Comparison of ENCODE assay signal across 16 cellular contexts in genomic region chr5:141966275-141966962, GRCh38. TPM values are rescaled to one million over a fixed set of nuclear protein-coding genes. Genes with fewer than 3 reads are reported as not detected.
DNase-seq lines count a peak whose midpoint lies in the region; ATAC-seq, FAIRE-seq and TF ChIP-seq lines count a peak whose summit lies in the region.
"Had no signal": no experiment of that assay in that cellular context is flagged by ENCODE, and none has a peak within 500 bp of the region (broad histone marks: within the 10 kb centered on the region; RNA-seq: fewer than 3 reads in every experiment).

No MANE protein-coding gene starts in this region.

- intact Hi-C loops in OCI-LY7 (cut with micrococcal nuclease; ENCODE audit: unreplicated experiment) (no loop called here), K562 (cut with micrococcal nuclease) (loop anchor here (10.0 kb wide), 3 partner anchors 152 to 302 kb away; no protein-coding TSS in a partner anchor), right lobe of liver (cut with DNase I) (no loop called here)

- H3K9me1 ChIP-seq in K562 (ENCODE audit: control insufficient read depth, insufficient read depth, low read length): no peaks in the 10 kb centered on the region

- H3K4me2 ChIP-seq in OCI-LY7 (ENCODE audit: low read length) (peak overlapping the region; percentile 92), K562 (ENCODE audit: insufficient read depth, low read length) (no peak overlapping the region)
- H3K4me2 ChIP-seq: A549 had no signal

- POLR2A ChIA-PET in OCI-LY7 (lab: Charles Lee) (interaction anchor here (4.7 kb wide), 1 partner anchor 44 kb away, joined by 29 read pairs; the partner anchor contains the start of gene DELE1), K562 (lab: Yijun Ruan, JAX) (no interaction called here)

- ATAC-seq in K562 (no peak), right lobe of liver (peak; percentile 26 to 45 (median 36)), GM19455 (IDR thresholded peaks at IDR 0.05; ENCODE audit: unreplicated experiment) (no peak), GM19324 (IDR thresholded peaks at IDR 0.05; ENCODE audit: low FRiP score, unreplicated experiment) (no peak)
- ATAC-seq: A549 had no signal

- TF ChIP-seq CTCF in OCI-LY7 (conservative IDR thresholded peaks at IDR 0.05; ENCODE audit: low read length): no peak
- TF ChIP-seq CTCF in K562 (IDR thresholded peaks at IDR 0.05 in 2 of 3, conservative IDR thresholded peaks at IDR 0.05 in 1 of 3; ENCODE audit: insufficient read depth in 2 of 3, low read depth in 1 of 3, low read length in 3 of 3): no peak
- no peak for TF ChIP-seq CTCF in right lobe of liver (IDR thresholded peaks at IDR 0.05)

- DNase-seq in OCI-LY7 (ENCODE audit: low spot score) (no peak), K562 (ENCODE audit: extremely low read depth in 1 of 4, low spot score in 3 of 4) (no peak), right lobe of liver (no peak), H54 (ENCODE audit: insufficient read length, low spot score) (no peak), H7 (no peak)
- DNase-seq: BE2C; CD4-positive, alpha-beta memory T cell; DMS79; GM23248; H9 had no signal

- H3K4me1 ChIP-seq in OCI-LY7 (ENCODE audit: insufficient read depth, low read length, poor library complexity, severe bottlenecking) (peaks cover 54% of the 10 kb centered on the region), K562 (replicated peaks in 1 of 2; ENCODE audit: control insufficient read depth in 2 of 2, insufficient read depth in 2 of 2, low read length in 2 of 2) (peaks cover 9 to 14% of the 10 kb centered on the region in 2 experiments; a peak in 4 of 5 replicates), right lobe of liver (peaks cover 0 to 19% (median 11%) of the 10 kb centered on the region in 4 donors)

- H4K20me1 ChIP-seq in OCI-LY7 (ENCODE audit: insufficient read depth, low read length) (no peaks in the 10 kb centered on the region), K562 (replicated peaks; ENCODE audit: control insufficient read depth, insufficient read depth, low read length) (no peaks in the 10 kb centered on the region)

- in situ Hi-C loops in K562 (cut with MboI): no loop called here

- H3K9me3 ChIP-seq in OCI-LY7 (ENCODE audit: low read length) (no peaks in the 10 kb centered on the region), K562 (replicated peaks; ENCODE audit: control insufficient read depth, insufficient read depth, low read depth, low read length) (no peaks in the 10 kb centered on the region), right lobe of liver (no peaks in the 10 kb centered on the region)
- H3K9me3 ChIP-seq: A549, BE2C had no signal

- H3K9ac ChIP-seq in K562 (ENCODE audit: insufficient read depth in 1 of 2, low read depth in 2 of 2, low read length in 2 of 2): no peak overlapping the region
- H3K9ac ChIP-seq: GM23248 had no signal

- H3K36me3 ChIP-seq in OCI-LY7 (ENCODE audit: insufficient read depth, low read length) (peaks cover 5% of the 10 kb centered on the region), K562 (ENCODE audit: control insufficient read depth, insufficient read depth, low read length) (peaks cover 7% of the 10 kb centered on the region; the same call in 1 of the 3 replicates), right lobe of liver (no peaks in the 10 kb centered on the region), H7 (replicated peaks; ENCODE audit: control insufficient read depth, insufficient read depth, low read length) (no peaks in the 10 kb centered on the region)

- TF ChIP-seq POLR2A in K562 (conservative IDR thresholded peaks at IDR 0.05) (no peak), right lobe of liver (IDR thresholded peaks at IDR 0.05) (peak; percentile 35), H54 (IDR thresholded peaks at IDR 0.05; ENCODE audit: low read depth, low read length) (no peak)

- no peak for TF ChIP-seq RAD21 in K562 (CRISPR knock-in tag; conservative IDR thresholded peaks at IDR 0.05 in 1 of 2, IDR thresholded peaks at IDR 0.05 in 1 of 2)

- peak overlapping the region; percentile 97 for H2AFZ ChIP-seq in OCI-LY7 (ENCODE audit: low read length)
- H2AFZ ChIP-seq in K562 (ENCODE audit: low read depth, low read length): peak overlapping the region; percentile 46; the same call in 1 of the 2 replicates
- H2AFZ ChIP-seq: GM23248 had no signal

- FAIRE-seq in K562 (lab: Jason Lieb, UNC) (no peak), H54 (lab: Jason Lieb, UNC) (no peak)
- FAIRE-seq: A549 had no signal

- H3K27me3 ChIP-seq in K562 (ENCODE audit: control insufficient read depth in 2 of 2, insufficient read depth in 2 of 2, low read length in 2 of 2): no peaks in the 10 kb centered on the region
- no peaks in the 10 kb centered on the region for H3K27me3 ChIP-seq in right lobe of liver
- no peaks in the 10 kb centered on the region for H3K27me3 ChIP-seq in H7 (ENCODE audit: control insufficient read depth, insufficient read depth, low read length)
- H3K27me3 ChIP-seq: BE2C had no signal

- WGBS in K562 (ENCODE audit: insufficient coverage, low coverage, missing lambda C conversion rate): 47% methylated on average over 4 of the region's 4 CpGs
- WGBS in right lobe of liver (ENCODE audit: insufficient coverage, low coverage, low lambda C conversion rate, missing lambda C conversion rate): 31% methylated on average over 4 of the region's 4 CpGs

- TF ChIP-seq EP300 in K562 (IDR thresholded peaks at IDR 0.05; ENCODE audit: low read length): no peak

- CTCF ChIA-PET in OCI-LY7 (lab: Charles Lee; ENCODE audit: unreplicated experiment) (no interaction called here), K562 (lab: Yijun Ruan, JAX; ENCODE audit: low intra/inter-chr PET ratio) (interaction anchor here (0.7 kb wide), 1 partner anchor 25 kb away, joined by 4 read pairs; no protein-coding TSS in a partner anchor)

- no TSS peak for BruUV-seq in OCI-LY7 (replicated peaks; lab: Mats Ljungman, UMichigan)
- BruUV-seq in K562 (replicated peaks; lab: Mats Ljungman, UMichigan): no TSS peak

- H3K4me3 ChIP-seq in OCI-LY7 (ENCODE audit: low read depth, low read length, poor library complexity, severe bottlenecking) (peak overlapping the region; percentile 87), K562 (no peak overlapping the region), right lobe of liver (peak overlapping the region; percentile 5 to 73 (median 35)), H7 (ENCODE audit: insufficient read depth, low read depth, low read length) (no peak overlapping the region)
- H3K4me3 ChIP-seq: A549, GM23248 had no signal

- peak overlapping the region; percentile 99 for H3K27ac ChIP-seq in OCI-LY7 (ENCODE audit: low read depth, low read length, poor library complexity, severe bottlenecking)
- no peak overlapping the region for H3K27ac ChIP-seq in K562 (ENCODE audit: extremely low read depth, low read depth, low read length)
- H3K27ac ChIP-seq in right lobe of liver: peak overlapping the region in 2 of 3 donors; percentile 66 to 87
- H3K27ac ChIP-seq: A549, C4-2B, GM23248 had no signal

- H3K79me2 ChIP-seq in OCI-LY7 (ENCODE audit: insufficient read depth, low read depth, low read length): peaks cover 23% of the 10 kb centered on the region
- peaks cover 24% of the 10 kb centered on the region for H3K79me2 ChIP-seq in K562 (ENCODE audit: control insufficient read depth, insufficient read depth, low read length)

- no peaks in the 10 kb centered on the region for H3K9me2 ChIP-seq in OCI-LY7 (ENCODE audit: insufficient read depth, low read length)

RNA-seq across cellular contexts. Expression of gene RNF14, which starts 2.5 kb away (rescaled TPM):
- total RNA-seq in OCI-LY7 (2014; rRNA removed; shearing (Covaris generic)): 23.7 and 31.7 TPM in 2 replicates
- total RNA-seq in OCI-LY7 (2022): 41.1 and 41.9 TPM in 2 replicates
- total RNA-seq in K562 (2011; cell fraction: chromatin; rRNA removed; ENCODE audit: low replicate concordance): 48.4 and 50.0 TPM in 2 replicates
- total RNA-seq in K562 (2011; cell fraction: nucleolus; rRNA removed): 25.0 and 27.0 TPM in 2 replicates
- 37.1 and 41.4 TPM in 2 replicates for total RNA-seq in K562 (2011; cell fraction: nucleoplasm; rRNA removed)
- total RNA-seq in K562 (2014; rRNA removed): 36.3 and 49.4 TPM in 2 replicates
- 96.0 and 113 TPM in 2 replicates for total RNA-seq in K562 (2014; rRNA removed; fragmentation: Illumina TruSeq; extraction: Trizol)
- total RNA-seq in K562 (2015; rRNA removed; fragmentation: Illumina TruSeq; extraction: Trizol): 63.5 and 65.7 TPM in 2 replicates
- total RNA-seq in K562 (2021): 71.5 and 72.9 TPM in 2 replicates
- 40.2 and 75.1 TPM in 2 replicates for polyA plus RNA-seq in K562 (2011; rRNA removed)
- polyA plus RNA-seq in K562 (2011; cell fraction: cytosol; rRNA removed): 27.5 and 29.4 TPM in 2 replicates
- 31.7 and 39.3 TPM in 2 replicates for polyA plus RNA-seq in K562 (2011; cell fraction: nucleus; rRNA removed)
- 71.4 and 72.1 TPM in 2 replicates for polyA plus RNA-seq in K562 (2012)
- polyA plus RNA-seq in K562 (2014; fragmentation: Illumina TruSeq; extraction: Trizol): 91.6 and 94.7 TPM in 2 replicates
- polyA plus RNA-seq in K562 (2014; fragmentation: Nextera tagmentation; extraction: Ambion mirVana): 100 to 1,000 TPM; 100 to 140 TPM
- polyA plus RNA-seq in K562 (2014; rRNA removed): 38.1 and 41.4 TPM in 2 replicates
- 49.8 and 68.3 TPM in 2 replicates for polyA minus RNA-seq in K562 (2011; rRNA and poly(A)+ RNA removed)
- 27.7 and 44.4 TPM in 2 replicates for polyA minus RNA-seq in K562 (2011; cell fraction: cytosol; rRNA and poly(A)+ RNA removed)
- polyA minus RNA-seq in K562 (2011; cell fraction: nucleus; rRNA and poly(A)+ RNA removed): 20.3 and 28.5 TPM in 2 replicates
- total RNA-seq in right lobe of liver: 10 to 100 TPM; 34.8 to 54.8 (median 41.8) TPM
- 52.3 and 55.3 TPM in 2 replicates for total RNA-seq in H7 (2014; rRNA removed; shearing (Covaris generic))

RNA-seq across cellular contexts. Expression of gene PCDH12, which starts 8.4 kb away (rescaled TPM):
- 0.03 TPM in 1 of 2 replicates, not detected in the other for total RNA-seq in OCI-LY7 (2014; rRNA removed; shearing (Covaris generic))
- total RNA-seq in OCI-LY7 (2022): not detected in 2 replicates
- total RNA-seq in K562 (2011; cell fraction: chromatin; rRNA removed; ENCODE audit: low replicate concordance): not detected in 2 replicates
- under 0.01 TPM in 1 of 2 replicates, not detected in the other for total RNA-seq in K562 (2011; cell fraction: nucleolus; rRNA removed)
- not detected in 2 replicates for total RNA-seq in K562 (2011; cell fraction: nucleoplasm; rRNA removed)
- 0.04 TPM in 1 of 2 replicates, not detected in the other for total RNA-seq in K562 (2014; rRNA removed)
- 0.03 TPM in 1 of 2 replicates, not detected in the other for total RNA-seq in K562 (2014; rRNA removed; fragmentation: Illumina TruSeq; extraction: Trizol)
- total RNA-seq in K562 (2015; rRNA removed; fragmentation: Illumina TruSeq; extraction: Trizol): not detected in 2 replicates
- total RNA-seq in K562 (2021): 0.04 TPM in 1 of 2 replicates, not detected in the other
- not detected in 2 replicates for polyA plus RNA-seq in K562 (2011; rRNA removed)
- polyA plus RNA-seq in K562 (2011; cell fraction: cytosol; rRNA removed): under 0.01 TPM in 1 of 2 replicates, not detected in the other
- not detected in 2 replicates for polyA plus RNA-seq in K562 (2011; cell fraction: nucleus; rRNA removed)
- 0.03 and 0.79 TPM in 2 replicates for polyA plus RNA-seq in K562 (2012)
- polyA plus RNA-seq in K562 (2014; fragmentation: Illumina TruSeq; extraction: Trizol): 0.01 and 0.03 TPM in 2 replicates
- under 1 TPM; 0.01 TPM for polyA plus RNA-seq in K562 (2014; fragmentation: Nextera tagmentation; extraction: Ambion mirVana)
- 0.01 TPM in 1 of 2 replicates, not detected in the other for polyA plus RNA-seq in K562 (2014; rRNA removed)
- not detected in 2 replicates for polyA minus RNA-seq in K562 (2011; rRNA and poly(A)+ RNA removed)
- polyA minus RNA-seq in K562 (2011; cell fraction: cytosol; rRNA and poly(A)+ RNA removed): not detected in 2 replicates
- polyA minus RNA-seq in K562 (2011; cell fraction: nucleus; rRNA and poly(A)+ RNA removed): not detected in 2 replicates
- 1 to 10 TPM; 1.5 to 4.4 (median 1.9) TPM for total RNA-seq in right lobe of liver
- total RNA-seq in H7 (2014; rRNA removed; shearing (Covaris generic)): 0.10 TPM in 1 of 2 replicates, not detected in the other
- total RNA-seq: CD4-positive, alpha-beta memory T cell; G401; GM23248; H9 had no signal
- polyA plus RNA-seq: A549, AG04450 had no signal

RNA-seq across cellular contexts. Expression of gene DELE1, which starts 42.7 kb away (rescaled TPM):
- 67.9 and 81.2 TPM in 2 replicates for total RNA-seq in OCI-LY7 (2014; rRNA removed; shearing (Covaris generic))
- total RNA-seq in OCI-LY7 (2022) (78.5 and 89.4 TPM in 2 replicates), K562 (2014; rRNA removed) (48.5 and 49.8 TPM in 2 replicates), K562 (2014; rRNA removed; fragmentation: Illumina TruSeq; extraction: Trizol) (29.2 and 34.0 TPM in 2 replicates), K562 (2015; rRNA removed; fragmentation: Illumina TruSeq; extraction: Trizol) (42.6 and 51.5 TPM in 2 replicates), K562 (2021) (64.7 and 68.8 TPM in 2 replicates), right lobe of liver (10 to 100 TPM; 39.4 to 57.9 (median 43.8) TPM)
- total RNA-seq in K562 (2011; cell fraction: chromatin; rRNA removed; ENCODE audit: low replicate concordance): 104 and 158 TPM in 2 replicates
- 66.7 and 84.5 TPM in 2 replicates for total RNA-seq in K562 (2011; cell fraction: nucleolus; rRNA removed)
- 76.9 and 103 TPM in 2 replicates for total RNA-seq in K562 (2011; cell fraction: nucleoplasm; rRNA removed)
- polyA plus RNA-seq in K562 (2011; rRNA removed) (73.0 and 100.0 TPM in 2 replicates), K562 (2014; fragmentation: Illumina TruSeq; extraction: Trizol) (62.7 and 65.1 TPM in 2 replicates), K562 (2014; fragmentation: Nextera tagmentation; extraction: Ambion mirVana) (10 to 100 TPM; 16.6 to 37.6 TPM), K562 (2014; rRNA removed) (66.3 and 74.4 TPM in 2 replicates)
- 72.9 and 97.6 TPM in 2 replicates for polyA plus RNA-seq in K562 (2011; cell fraction: cytosol; rRNA removed)
- 309 and 379 TPM in 2 replicates for polyA plus RNA-seq in K562 (2011; cell fraction: nucleus; rRNA removed)
- 49.1 and 105 TPM in 2 replicates for polyA plus RNA-seq in K562 (2012)
- polyA minus RNA-seq in K562 (2011; rRNA and poly(A)+ RNA removed): 30.3 and 39.6 TPM in 2 replicates
- polyA minus RNA-seq in K562 (2011; cell fraction: cytosol; rRNA and poly(A)+ RNA removed): 32.1 and 33.3 TPM in 2 replicates
- 47.8 and 79.8 TPM in 2 replicates for polyA minus RNA-seq in K562 (2011; cell fraction: nucleus; rRNA and poly(A)+ RNA removed)
- total RNA-seq in H7 (2014; rRNA removed; shearing (Covaris generic)): 61.7 and 83.1 TPM in 2 replicates

RNA-seq across cellular contexts. Expression of gene GNPDA1, which starts 46.4 kb away (rescaled TPM):
- total RNA-seq in OCI-LY7 (2014; rRNA removed; shearing (Covaris generic)): 20.2 and 22.9 TPM in 2 replicates
- total RNA-seq in OCI-LY7 (2022) (23.1 and 24.1 TPM in 2 replicates), K562 (2014; rRNA removed) (26.4 and 35.6 TPM in 2 replicates), K562 (2014; rRNA removed; fragmentation: Illumina TruSeq; extraction: Trizol) (50.2 and 52.2 TPM in 2 replicates), K562 (2015; rRNA removed; fragmentation: Illumina TruSeq; extraction: Trizol) (52.2 and 55.2 TPM in 2 replicates), K562 (2021) (36.6 and 40.2 TPM in 2 replicates), right lobe of liver (10 to 100 TPM in 4 of 6 experiments, 1 to 10 TPM in 2; 6.3 to 22.1 (median 14.9) TPM)
- 19.7 and 24.1 TPM in 2 replicates for total RNA-seq in K562 (2011; cell fraction: chromatin; rRNA removed; ENCODE audit: low replicate concordance)
- total RNA-seq in K562 (2011; cell fraction: nucleolus; rRNA removed): 17.4 and 22.8 TPM in 2 replicates
- total RNA-seq in K562 (2011; cell fraction: nucleoplasm; rRNA removed): 17.6 and 18.1 TPM in 2 replicates
- polyA plus RNA-seq in K562 (2011; rRNA removed) (11.6 and 14.1 TPM in 2 replicates), K562 (2014; fragmentation: Illumina TruSeq; extraction: Trizol) (46.2 and 64.1 TPM in 2 replicates), K562 (2014; fragmentation: Nextera tagmentation; extraction: Ambion mirVana) (100 to 1,000 TPM; 119 to 145 TPM), K562 (2014; rRNA removed) (33.7 and 34.6 TPM in 2 replicates)
- 15.5 and 20.6 TPM in 2 replicates for polyA plus RNA-seq in K562 (2011; cell fraction: cytosol; rRNA removed)
- polyA plus RNA-seq in K562 (2011; cell fraction: nucleus; rRNA removed): 20.8 and 22.1 TPM in 2 replicates
- polyA plus RNA-seq in K562 (2012): 42.3 and 44.7 TPM in 2 replicates
- 12.1 and 17.0 TPM in 2 replicates for polyA minus RNA-seq in K562 (2011; rRNA and poly(A)+ RNA removed)
- polyA minus RNA-seq in K562 (2011; cell fraction: cytosol; rRNA and poly(A)+ RNA removed): 13.9 and 18.3 TPM in 2 replicates
- polyA minus RNA-seq in K562 (2011; cell fraction: nucleus; rRNA and poly(A)+ RNA removed): 11.1 and 11.6 TPM in 2 replicates
- 72.2 and 87.0 TPM in 2 replicates for total RNA-seq in H7 (2014; rRNA removed; shearing (Covaris generic))

Comparison
In these comparisons a context has a peak if more than half of its experiments do, and no peak if none do; other contexts are left out.
1. H3K4me3 ChIP-seq: peak in OCI-LY7 (single experiment) and right lobe of liver (3 of 3); none in K562 (single experiment) and H7 (single experiment).
2. ATAC-seq: peak in right lobe of liver (4 of 4); none in K562 (single experiment), GM19455 (single experiment) and GM19324 (single experiment).